In genomic region chr5:159179556-159180305, GRCh38 we compare ENCODE assay signal across 9 cellular contexts. TPM values are rescaled to one million over a fixed set of nuclear protein-coding genes. Genes with fewer than 3 reads are reported as not detected.
A peak's percentile ranks its signal among the peaks of the same experiment; 100 is the strongest.
DNase-seq lines count a peak whose midpoint lies in the region.
"Had no signal": no experiment of that assay in that cellular context is flagged by ENCODE, and none has a peak within 500 bp of the region (broad histone marks: within the 10 kb centered on the region; RNA-seq: fewer than 3 reads in every experiment).

No MANE protein-coding gene starts in this region.

- peak overlapping the region; percentile 73 for H3K27ac Mint-ChIP-seq in T-helper 2 cell treated with Interferon-gamma antibody and Interleukin-4, amounts not matched to agents 5 μg/mL and 100 μg/mL, for 36 hours

- DNase-seq in T-helper 2 cell treated with Interferon-gamma antibody and Interleukin-4, amounts not matched to agents 5 μg/mL and 100 μg/mL, for 36 hours (ENCODE audit: low spot score): no peak
- DNase-seq in T-helper 2 cell: no peak
- DNase-seq in SJCRH30: peak in 1 of 2 experiments; percentile 12
- no peak for DNase-seq in epithelial cell of prostate (ENCODE audit: low read depth, low spot score)
- no peak for DNase-seq in NCI-H146 treated with DMSO at 0.1 percent for 48 hours (lab: John Stamatoyannopoulos, UW; ENCODE audit: unreplicated experiment)
- no peak for DNase-seq in kidney glomerular epithelial cell (lab: John Stamatoyannopoulos, UW)
- DNase-seq in superior temporal gyrus (ENCODE audit: extremely low spot score): no peak
- DNase-seq: KG1 had no signal

- no peaks in the 10 kb centered on the region for H3K9me3 ChIP-seq in SJCRH30 (replicated peaks)

- H3K9me3 Mint-ChIP-seq in T-helper 2 cell treated with Interferon-gamma antibody and Interleukin-4, amounts not matched to agents 5 μg/mL and 100 μg/mL, for 36 hours: no peaks in the 10 kb centered on the region

- H3K27ac ChIP-seq in SJCRH30: peak overlapping the region; percentile 28
- H3K27ac ChIP-seq in epithelial cell of prostate: peak overlapping the region; percentile 73
- H3K27ac ChIP-seq in skin epidermis: peak overlapping the region in 19 of 21 experiments; percentile 9 to 82 (median 57)

- H3K4me1 ChIP-seq in SJCRH30: peaks cover 35% of the 10 kb centered on the region

- peaks cover 50% of the 10 kb centered on the region for H3K4me1 Mint-ChIP-seq in T-helper 2 cell treated with Interferon-gamma antibody and Interleukin-4, amounts not matched to agents 5 μg/mL and 100 μg/mL, for 36 hours (ENCODE audit: low read depth)

- H3K27me3 ChIP-seq in SJCRH30: no peaks in the 10 kb centered on the region

- peaks cover 31% of the 10 kb centered on the region for H3K36me3 ChIP-seq in SJCRH30

- H3K27me3 Mint-ChIP-seq in T-helper 2 cell treated with Interferon-gamma antibody and Interleukin-4, amounts not matched to agents 5 μg/mL and 100 μg/mL, for 36 hours (ENCODE audit: low read depth): no peaks in the 10 kb centered on the region

- H3K4me3 Mint-ChIP-seq in T-helper 2 cell treated with Interferon-gamma antibody and Interleukin-4, amounts not matched to agents 5 μg/mL and 100 μg/mL, for 36 hours: peak overlapping the region; percentile 19

- no peak overlapping the region for H3K4me3 ChIP-seq in SJCRH30
- no peak overlapping the region for H3K4me3 ChIP-seq in skin epidermis

- H3K36me3 Mint-ChIP-seq in T-helper 2 cell treated with Interferon-gamma antibody and Interleukin-4, amounts not matched to agents 5 μg/mL and 100 μg/mL, for 36 hours (ENCODE audit: low read depth): peaks cover 38% of the 10 kb centered on the region

RNA-seq across cellular contexts. Expression of gene RNF145, which starts 29.6 kb away (rescaled TPM):
- 59.0 and 60.9 TPM in 2 replicates for total RNA-seq in SJCRH30 (2014; rRNA removed; shearing (Covaris generic))
